8 cellular contexts compared by ENCODE assay signal in genomic region chr19:54462072-54462712, GRCh38. TPM values are rescaled to one million over a fixed set of nuclear protein-coding genes. Genes with fewer than 3 reads are reported as not detected.
A peak's percentile ranks its signal among the peaks of the same experiment; 100 is the strongest.
DNase-seq lines count a peak whose midpoint lies in the region; ATAC-seq and TF ChIP-seq lines count a peak whose summit lies in the region.

No MANE protein-coding gene starts in this region.

- H3K27me3 ChIP-seq in ACC112 (ENCODE audit: insufficient read depth, low read length) = no peaks in the 10 kb centered on the region

- BruUV-seq in MCF 10A (replicated peaks; lab: Mats Ljungman, UMichigan) = TSS peak; percentile 63

- peak overlapping the region; percentile 80 for H3K4me3 ChIP-seq in ACC112 (ENCODE audit: low read depth, low read length)
- no peak overlapping the region for H3K4me3 ChIP-seq in mucosa of descending colon

- H3K27me3 Mint-ChIP-seq in HFFc6 (ENCODE audit: insufficient read depth) (peaks cover 35% of the 10 kb centered on the region), MCF 10A (ENCODE audit: insufficient read depth, unreplicated experiment) (no peaks in the 10 kb centered on the region)

- H3K27ac ChIP-seq in ACC112 (ENCODE audit: low read depth, low read length) = peak overlapping the region; percentile 90; the same call in 1 of the 2 replicates

- H3K9me3 Mint-ChIP-seq in HFFc6 (peaks cover 9% of the 10 kb centered on the region), MCF 10A (ENCODE audit: unreplicated experiment) (no peaks in the 10 kb centered on the region)

- no peaks in the 10 kb centered on the region for H3K9me3 ChIP-seq in mucosa of descending colon

- H3K4me3 Mint-ChIP-seq in HFFc6 = peak overlapping the region; percentile 71
- peak overlapping the region; percentile 84 for H3K4me3 Mint-ChIP-seq in MCF 10A (ENCODE audit: unreplicated experiment)

- intact Hi-C loops in MCF 10A (cut with micrococcal nuclease) (loop anchor here (5.0 kb wide), 1 partner anchor 1680 kb away; the partner anchor contains the start of gene ZNF444), mucosa of descending colon (cut with DNase I, micrococcal nuclease) (no loop called here)

- H3K27ac Mint-ChIP-seq in HFFc6 = peak overlapping the region; percentile 69
- H3K27ac Mint-ChIP-seq in MCF 10A (ENCODE audit: low read depth, unreplicated experiment) = peak overlapping the region; percentile 99

- ATAC-seq in mucosa of descending colon (no peak), GM18861 (IDR thresholded peaks at IDR 0.05; ENCODE audit: unreplicated experiment) (no peak), HG02981 (IDR thresholded peaks at IDR 0.05; ENCODE audit: unreplicated experiment) (no peak)

- H3K36me3 ChIP-seq in ACC112 (ENCODE audit: insufficient read depth, low read length) (no peaks in the 10 kb centered on the region), mucosa of descending colon (ENCODE audit: low read depth) (peaks cover 9% of the 10 kb centered on the region)

- CTCF ChIA-PET in MCF 10A (lab: Yijun Ruan, JAX) = interaction anchor here (0.6 to 1.7 kb wide), 5 partner anchors 17 to 1018 kb away, joined by 3 to 6 read pairs (median 3); no protein-coding TSS in a partner anchor

- peaks cover 12% of the 10 kb centered on the region for H3K79me2 ChIP-seq in ACC112 (ENCODE audit: control insufficient read depth, insufficient read depth, low read length, unreplicated experiment)

- H2AFZ ChIP-seq in ACC112 (ENCODE audit: low read length, unreplicated experiment) = no peak overlapping the region

- DNase-seq in HFFc6 (no peak), MCF 10A (ENCODE audit: unreplicated experiment) (peak; percentile 36), mucosa of descending colon (peak; percentile 58 to 74 (median 64)), Ammon's horn (ENCODE audit: low spot score) (no peak), cerebellum (ENCODE audit: low spot score) (no peak)

- H3K36me3 Mint-ChIP-seq in HFFc6 (ENCODE audit: low read depth) (peaks cover 37% of the 10 kb centered on the region), MCF 10A (ENCODE audit: insufficient read depth, unreplicated experiment) (peaks cover 57% of the 10 kb centered on the region)

- H3K4me1 ChIP-seq in ACC112 (ENCODE audit: control insufficient read depth, insufficient read depth, low read length, unreplicated experiment) (peaks cover 6% of the 10 kb centered on the region), mucosa of descending colon (ENCODE audit: low read depth) (peaks cover 49% of the 10 kb centered on the region)

- POLR2A ChIA-PET in MCF 10A (lab: Yijun Ruan, JAX) = interaction anchor here (0.6 to 6.8 kb wide), 9 partner anchors 8 to 1143 kb away, joined by 3 to 157 read pairs (median 4); partner anchors contain the start of genes CNOT3, LENG8 and ZNF865

- TF ChIP-seq CTCF in HFFc6 (IDR thresholded peaks at IDR 0.05) (no peak), MCF 10A (IDR thresholded peaks at IDR 0.05; ENCODE audit: unreplicated experiment) (no peak), mucosa of descending colon (IDR thresholded peaks at IDR 0.05) (no peak)

- H3K4me1 Mint-ChIP-seq in HFFc6 (ENCODE audit: low read depth) (peaks cover 34% of the 10 kb centered on the region), MCF 10A (ENCODE audit: insufficient read depth, unreplicated experiment) (peaks cover 16% of the 10 kb centered on the region)

RNA-seq across cellular contexts. Expression of gene LENG9, which starts 1.4 kb away (rescaled TPM):
- total RNA-seq in HFFc6 (2021; fragmentation: NEBNext Ultra II Directional; extraction: Animal tissue kit (Norgen Biotek cat#: 25700)) = 1 to 10 TPM; 3.0 to 4.0 (median 3.6) TPM
- total RNA-seq in MCF 10A (2022) = 6.9 and 9.3 TPM in 2 replicates
- 10 to 100 TPM in 2 of 3 donors, 1 to 10 TPM in 1; 9.2 to 21.6 (median 20.9) TPM for total RNA-seq in mucosa of descending colon
- 1.3 TPM for total RNA-seq in cerebellum

RNA-seq across cellular contexts. Expression of gene CDC42EP5, which starts 10.9 kb away (rescaled TPM):
- total RNA-seq in HFFc6 (2021; fragmentation: NEBNext Ultra II Directional; extraction: Animal tissue kit (Norgen Biotek cat#: 25700)) = 10 to 100 TPM; 45.9 to 70.5 (median 56.9) TPM
- total RNA-seq in MCF 10A (2022) (3.0 TPM in 2 replicates), mucosa of descending colon (100 to 1,000 TPM; 130 to 446 (median 319) TPM), cerebellum (3.9 TPM)

RNA-seq across cellular contexts. Expression of gene LENG8, which starts 13.2 kb away (rescaled TPM):
- total RNA-seq in HFFc6 (2021; fragmentation: NEBNext Ultra II Directional; extraction: Animal tissue kit (Norgen Biotek cat#: 25700)) = 10 to 100 TPM; 70.7 to 76.5 (median 74.0) TPM
- 238 and 249 TPM in 2 replicates for total RNA-seq in MCF 10A (2022)
- 100 to 1,000 TPM; 157 to 214 (median 199) TPM for total RNA-seq in mucosa of descending colon
- total RNA-seq in cerebellum = 49.7 TPM

RNA-seq across cellular contexts. Expression of gene LAIR2, which starts 40.4 kb away (rescaled TPM):
- total RNA-seq in HFFc6 (2021; fragmentation: NEBNext Ultra II Directional; extraction: Animal tissue kit (Norgen Biotek cat#: 25700)) = not detected
- total RNA-seq in MCF 10A (2022) = not detected in 2 replicates
- total RNA-seq in mucosa of descending colon = not detected
- total RNA-seq in cerebellum = not detected

RNA-seq across cellular contexts. Expression of gene TTYH1, which starts 46.9 kb away (rescaled TPM):
- under 1 TPM in 1 of 6 experiments, not detected in 5; 0.45 TPM for total RNA-seq in HFFc6 (2021; fragmentation: NEBNext Ultra II Directional; extraction: Animal tissue kit (Norgen Biotek cat#: 25700))
- total RNA-seq in MCF 10A (2022) (not detected in 2 replicates), mucosa of descending colon (1 to 10 TPM in 2 of 3 donors, under 1 TPM in 1; 0.55 to 8.7 (median 1.3) TPM), cerebellum (119 TPM)

Comparison
In these comparisons a context has a peak if more than half of its experiments do, and no peak if none do; other contexts are left out.
1. DNase-seq: peak in MCF 10A (single experiment) and mucosa of descending colon (3 of 3); none in HFFc6 (single experiment), Ammon's horn (single experiment) and cerebellum (single experiment).